8 cellular contexts compared by ENCODE assay signal in the genomic region with DNA sequence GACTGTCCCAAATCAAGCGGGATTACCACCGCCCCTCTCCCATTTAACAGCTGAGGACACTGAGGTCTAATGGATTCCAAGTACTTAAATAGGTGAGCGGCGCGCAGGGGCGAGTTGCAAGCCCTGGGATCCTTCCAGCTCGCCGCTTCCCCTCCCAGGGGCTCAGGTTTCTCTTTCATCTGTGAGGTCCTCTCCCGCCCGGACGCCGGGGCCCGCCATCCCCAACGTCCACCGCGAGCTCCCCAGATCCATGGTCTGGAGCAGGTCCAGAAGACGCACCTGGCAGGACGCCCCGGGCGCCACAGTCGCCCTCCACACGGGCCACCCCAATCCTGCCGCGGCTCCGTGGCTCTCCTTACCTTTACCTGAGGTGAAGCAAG. TPM values are rescaled to one million over a fixed set of nuclear protein-coding genes. Genes with fewer than 3 reads are reported as not detected.
DNase-seq lines count a peak whose midpoint lies in the region; ATAC-seq lines count a peak whose summit lies in the region.

No MANE protein-coding gene starts in this region.

- DNase-seq in M059J (ENCODE audit: low read depth) = peak; percentile 59
- peak; percentile 77 for DNase-seq in adipocyte (ENCODE audit: low read depth)
- peak; percentile 4 for DNase-seq in stimulated activated CD8-positive, alpha-beta memory T cell treated with anti-CD3 and anti-CD28 coated beads, Interleukin-4, amount 100 ng/mL, for 24 hours (ENCODE audit: low read depth)
- DNase-seq in GOT3 (lab: John Stamatoyannopoulos, UW) = no peak
- no peak for DNase-seq in stimulated activated CD4-positive, alpha-beta T cell treated with anti-CD3 and anti-CD28 coated beads, Interleukin-4, amount 100 ng/mL, for 1 hour

- no peaks in the 10 kb centered on the region for H3K27me3 ChIP-seq in BLaER1 treated with 17β-estradiol and CSF1 and Interleukin-3, amounts not matched to agents 10 nM and 100 nM
- H3K27me3 ChIP-seq in adipocyte (replicated peaks; ENCODE audit: control insufficient read depth, insufficient read depth, low read length) (no peaks in the 10 kb centered on the region), iPS-15b (ENCODE audit: control insufficient read depth, insufficient read depth, low read length) (no peaks in the 10 kb centered on the region)

- peaks cover 24 to 59% (median 35%) of the 10 kb centered on the region in 10 experiments for H3K4me1 ChIP-seq in BLaER1 treated with 17β-estradiol and CSF1 and Interleukin-3, amounts not matched to agents 10 nM and 100 nM
- H3K4me1 ChIP-seq in adipocyte (ENCODE audit: control insufficient read depth, insufficient read depth, low read length) (peaks cover 32% of the 10 kb centered on the region), iPS-15b (ENCODE audit: control insufficient read depth, insufficient read depth, low read length) (no peaks in the 10 kb centered on the region)

- peaks cover 0 to 10% (median 0%) of the 10 kb centered on the region in 11 experiments; a peak in 3 of 22 replicates for H3K36me3 ChIP-seq in BLaER1 treated with 17β-estradiol and CSF1 and Interleukin-3, amounts not matched to agents 10 nM and 100 nM
- no peaks in the 10 kb centered on the region for H3K36me3 ChIP-seq in adipocyte (ENCODE audit: control insufficient read depth, insufficient read depth, low read length, severe bottlenecking)
- H3K36me3 ChIP-seq in iPS-15b (ENCODE audit: control insufficient read depth, insufficient read depth, low read length) = no peaks in the 10 kb centered on the region

- H3K27ac ChIP-seq in BLaER1 treated with 17β-estradiol and CSF1 and Interleukin-3, amounts not matched to agents 10 nM and 100 nM = peak overlapping the region; percentile 78 to 92 (median 87)

- H3K9ac ChIP-seq in BLaER1 treated with 17β-estradiol and CSF1 and Interleukin-3, amounts not matched to agents 10 nM and 100 nM = peak overlapping the region; percentile 85 to 95 (median 90)
- H3K9ac ChIP-seq in adipocyte (ENCODE audit: low read length) (peak overlapping the region; percentile 91), iPS-15b (ENCODE audit: low read depth, low read length) (peak overlapping the region; percentile 70)

- peak overlapping the region; percentile 71 to 93 (median 88) for H3K4me2 ChIP-seq in BLaER1 treated with 17β-estradiol and CSF1 and Interleukin-3, amounts not matched to agents 10 nM and 100 nM

- H4K20me1 ChIP-seq in BLaER1 treated with 17β-estradiol and CSF1 and Interleukin-3, amounts not matched to agents 10 nM and 100 nM = peaks cover 0 to 27% (median 7%) of the 10 kb centered on the region in 11 experiments; a peak in 11 of 22 replicates

- H3K4me3 ChIP-seq in BLaER1 treated with 17β-estradiol and CSF1 and Interleukin-3, amounts not matched to agents 10 nM and 100 nM = peak overlapping the region; percentile 88 to 99 (median 94)
- H3K4me3 ChIP-seq in adipocyte (ENCODE audit: low read length) (peak overlapping the region; percentile 95), iPS-15b (ENCODE audit: low read depth, low read length) (peak overlapping the region; percentile 90)

- H3K9me3 ChIP-seq in BLaER1 treated with 17β-estradiol and CSF1 and Interleukin-3, amounts not matched to agents 10 nM and 100 nM (replicated peaks in 1 of 11) = no peaks in the 10 kb centered on the region
- no peaks in the 10 kb centered on the region for H3K9me3 ChIP-seq in adipocyte (ENCODE audit: control insufficient read depth, low read length)
- H3K9me3 ChIP-seq in iPS-15b (ENCODE audit: control insufficient read depth, insufficient read depth, low read length) = no peaks in the 10 kb centered on the region

- peak; percentile 33 for ATAC-seq in GM19395 (IDR thresholded peaks at IDR 0.05; ENCODE audit: unreplicated experiment)

RNA-seq across cellular contexts. Expression of a gene that starts 0.3 kb away (rescaled TPM):
- 38.5 and 56.4 TPM in 2 replicates for total RNA-seq in M059J (2014; rRNA removed; shearing (Covaris generic))

Comparison
In these comparisons a context has a peak if more than half of its experiments do, and no peak if none do; other contexts are left out.
1. DNase-seq: peak in M059J (single experiment), adipocyte (single experiment) and stimulated activated CD8-positive, alpha-beta memory T cell treated with anti-CD3 and anti-CD28 coated beads, Interleukin-4, amount 100 ng/mL, for 24 hours (single experiment); none in GOT3 (single experiment) and stimulated activated CD4-positive, alpha-beta T cell treated with anti-CD3 and anti-CD28 coated beads, Interleukin-4, amount 100 ng/mL, for 1 hour (single experiment).
2. Peak in every context shown above with its lines, with median percentiles within 50 percentile points of each other: H3K4me3 ChIP-seq and H3K9ac ChIP-seq.